In the genomic region with DNA sequence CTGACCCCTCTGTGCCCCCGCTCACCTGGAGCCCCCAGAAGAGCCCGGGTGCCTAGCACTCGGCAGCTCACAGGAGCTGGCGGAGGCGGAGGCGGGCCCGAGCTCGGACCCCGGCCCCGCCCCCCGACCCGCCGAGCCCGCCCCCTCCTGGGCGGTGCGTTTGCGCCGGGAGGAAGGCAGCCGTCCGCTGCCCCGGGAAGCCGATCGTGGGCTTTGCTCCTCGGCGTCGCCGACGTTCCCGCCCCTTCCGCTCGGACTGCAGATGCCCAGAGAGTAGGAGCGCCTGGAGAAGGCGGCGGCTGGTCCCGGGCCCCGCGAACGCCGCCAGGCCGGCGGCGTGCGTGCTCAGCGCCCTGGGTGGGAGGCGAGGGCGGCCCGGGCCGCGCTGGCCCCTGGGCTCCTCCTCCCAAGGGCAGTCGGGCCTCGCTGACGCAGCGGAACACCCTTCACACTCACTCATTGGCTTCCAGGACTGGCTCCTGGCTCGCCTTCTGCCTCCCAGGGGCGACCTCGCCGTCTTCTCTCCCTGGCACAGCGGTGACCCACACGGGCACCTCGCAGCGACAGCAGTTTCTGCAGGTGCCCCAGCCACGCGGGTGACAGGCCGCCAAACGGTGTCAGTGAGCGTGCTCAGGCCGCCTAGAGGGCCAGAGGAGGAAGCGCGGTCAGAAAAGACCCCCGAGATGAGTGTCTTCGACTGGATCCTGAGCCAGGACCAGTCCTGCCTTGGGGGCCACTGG, we compare ENCODE assay signal across 8 cellular contexts. TPM values are rescaled to one million over a fixed set of nuclear protein-coding genes. Genes with fewer than 3 reads are reported as not detected.
A peak's percentile ranks its signal among the peaks of the same experiment; 100 is the strongest.
DNase-seq lines count a peak whose midpoint lies in the region; ATAC-seq and TF ChIP-seq lines count a peak whose summit lies in the region.

A gene (minus strand): TSS at position 74 of the 740 bp plus-strand sequence. CDS start 415 bp downstream, outside the sequence.

- H2BK15ac ChIP-seq in mesenchymal stem cell (ENCODE audit: low read depth, poor library complexity, severe bottlenecking), result peak within 1 kb of the TSS; percentile 73

- peak within 1 kb of the TSS; percentile 89 for H4K91ac ChIP-seq in mesenchymal stem cell (ENCODE audit: low read length)

- under 1% methylated on average over 60 of the region's 71 CpGs for WGBS in mesenchymal stem cell

- H3K4me1 ChIP-seq in BE2C (no peaks in the 10 kb centered on the region), mesenchymal stem cell (ENCODE audit: control insufficient read depth, insufficient read depth, low read depth, low read length) (peaks cover 25% of the 10 kb centered on the region)

- H3K27me3 ChIP-seq in BE2C (no peaks in the 10 kb centered on the region), mesenchymal stem cell (ENCODE audit: control insufficient read depth in 1 of 2, insufficient read depth in 1 of 2, low read length in 2 of 2) (no peaks in the 10 kb centered on the region)

- H2BK5ac ChIP-seq in mesenchymal stem cell (ENCODE audit: low read depth, low read length, poor library complexity, severe bottlenecking), result peak within 1 kb of the TSS; percentile 88

- peaks cover 21% of the 10 kb centered on the region for H3K79me1 ChIP-seq in mesenchymal stem cell (replicated peaks; ENCODE audit: low read length, poor library complexity, severe bottlenecking)

- H2BK120ac ChIP-seq in mesenchymal stem cell (ENCODE audit: low read depth, low read length), result peak within 1 kb of the TSS; percentile 71

- H3K4me2 ChIP-seq in mesenchymal stem cell (ENCODE audit: low read length, poor library complexity, severe bottlenecking), result peak within 1 kb of the TSS; percentile 69

- peak within 1 kb of the TSS; percentile 73 to 91 for H3K4ac ChIP-seq in mesenchymal stem cell (ENCODE audit: low read depth in 1 of 2, low read length in 2 of 2)

- H3K27me3 Mint-ChIP-seq in effector memory CD8-positive, alpha-beta T cell, result no peaks in the 10 kb centered on the region

- H3K4me3 Mint-ChIP-seq in effector memory CD8-positive, alpha-beta T cell, result peak within 1 kb of the TSS; percentile 92 to 97

- peak within 1 kb of the TSS; percentile 73 for H3K27ac ChIP-seq in mesenchymal stem cell (ENCODE audit: low read length, poor library complexity, severe bottlenecking)

- H2AK5ac ChIP-seq in mesenchymal stem cell (ENCODE audit: low read length, severe bottlenecking), result peak within 1 kb of the TSS; percentile 52

- peak within 1 kb of the TSS; percentile 88 for H3K9ac ChIP-seq in mesenchymal stem cell (ENCODE audit: low read length)

- no peaks in the 10 kb centered on the region for H3K9me3 Mint-ChIP-seq in effector memory CD8-positive, alpha-beta T cell

- peaks cover 20% of the 10 kb centered on the region for H3K36me3 Mint-ChIP-seq in effector memory CD8-positive, alpha-beta T cell (ENCODE audit: insufficient read depth)

- H3K27ac Mint-ChIP-seq in effector memory CD8-positive, alpha-beta T cell, result peak within 1 kb of the TSS; percentile 95 to 96

- TF ChIP-seq CTCF in BE2C (IDR thresholded peaks at IDR 0.05; ENCODE audit: low read depth, low read length), result peak; percentile 29

- ATAC-seq in GM19035 (IDR thresholded peaks at IDR 0.05; ENCODE audit: unreplicated experiment) (peak; percentile 81), HG03432 (IDR thresholded peaks at IDR 0.05; ENCODE audit: unreplicated experiment) (peak; percentile 81)
- peak; percentile 86 for ATAC-seq in effector memory CD8-positive, alpha-beta T cell (replicated peaks)

- H3K9me3 ChIP-seq in BE2C (no peaks in the 10 kb centered on the region), mesenchymal stem cell (ENCODE audit: control insufficient read depth, low read length) (no peaks in the 10 kb centered on the region)

- H4K8ac ChIP-seq in mesenchymal stem cell (ENCODE audit: low read length), result peak within 1 kb of the TSS; percentile 96

- peaks cover 20 to 24% of the 10 kb centered on the region in 2 donors for H3K4me1 Mint-ChIP-seq in effector memory CD8-positive, alpha-beta T cell (ENCODE audit: low read depth in 2 of 2)

- H3K4me3 ChIP-seq in BE2C (ENCODE audit: low read depth, low read length) (peak within 1 kb of the TSS; percentile 63), mesenchymal stem cell (ENCODE audit: insufficient read depth in 1 of 2, low read depth in 1 of 2, low read length in 2 of 2) (peak within 1 kb of the TSS; percentile 69 to 92)

- H3K18ac ChIP-seq in mesenchymal stem cell (ENCODE audit: low read depth in 1 of 2, low read length in 2 of 2), result peak within 1 kb of the TSS; percentile 69 to 74

- DNase-seq in BE2C (peak; percentile 86), NOMO-1 (lab: John Stamatoyannopoulos, UW; ENCODE audit: unreplicated experiment in 2 of 2) (peak; percentile 68 to 90), mesenchymal stem cell (peak; percentile 89)
- peak; percentile 46 to 64 for DNase-seq in activated CD8-positive, alpha-beta memory T cell treated with anti-CD3 and anti-CD28 coated beads for 4 hours (ENCODE audit: low read depth in 2 of 2)
- peak; percentile 78 to 82 (median 82) for DNase-seq in effector memory CD8-positive, alpha-beta T cell
- peak; percentile 58 for DNase-seq in stimulated activated CD8-positive, alpha-beta memory T cell treated with anti-CD3 and anti-CD28 coated beads, Interleukin-12 subunit alpha, Interleukin-12 subunit beta, amount 100 ng/mL, for 1 hour (ENCODE audit: low read depth)

- H3K36me3 ChIP-seq in BE2C (no peaks in the 10 kb centered on the region), mesenchymal stem cell (ENCODE audit: control insufficient read depth in 1 of 2, insufficient read depth in 2 of 2, low read depth in 1 of 2, low read length in 2 of 2) (peaks cover 32 to 33% of the 10 kb centered on the region in 2 experiments)

- H2BK12ac ChIP-seq in mesenchymal stem cell (ENCODE audit: low read length in 2 of 2), result peak within 1 kb of the TSS; percentile 56 to 81

- H3K23ac ChIP-seq in mesenchymal stem cell (ENCODE audit: low read length in 2 of 2), result peak within 1 kb of the TSS in 1 of 2 experiments; percentile 78

- peak within 1 kb of the TSS in 1 of 2 experiments; percentile 73 for H3K14ac ChIP-seq in mesenchymal stem cell (ENCODE audit: low read length in 2 of 2)

- peak within 1 kb of the TSS; percentile 46 for H2AFZ ChIP-seq in mesenchymal stem cell (ENCODE audit: low read depth, low read length)

RNA-seq across cellular contexts. Expression of the gene that starts here (rescaled TPM):
- polyA plus RNA-seq in BE2C (2012; ENCODE audit: insufficient read depth, insufficient read length, low read depth), result 14.8 TPM
- polyA plus RNA-seq in mesenchymal stem cell (2013, experiment 1 of 2), result 98.8 TPM
- 98.5 TPM for polyA plus RNA-seq in mesenchymal stem cell (2013, experiment 2 of 2)

Comparison
In these comparisons a context has a peak if more than half of its experiments do, and no peak if none do; other contexts are left out.
1. Peak in every context shown above with its lines: DNase-seq, ATAC-seq, H3K4me3 ChIP-seq and H3K27ac ChIP-seq.